In the genomic region with DNA sequence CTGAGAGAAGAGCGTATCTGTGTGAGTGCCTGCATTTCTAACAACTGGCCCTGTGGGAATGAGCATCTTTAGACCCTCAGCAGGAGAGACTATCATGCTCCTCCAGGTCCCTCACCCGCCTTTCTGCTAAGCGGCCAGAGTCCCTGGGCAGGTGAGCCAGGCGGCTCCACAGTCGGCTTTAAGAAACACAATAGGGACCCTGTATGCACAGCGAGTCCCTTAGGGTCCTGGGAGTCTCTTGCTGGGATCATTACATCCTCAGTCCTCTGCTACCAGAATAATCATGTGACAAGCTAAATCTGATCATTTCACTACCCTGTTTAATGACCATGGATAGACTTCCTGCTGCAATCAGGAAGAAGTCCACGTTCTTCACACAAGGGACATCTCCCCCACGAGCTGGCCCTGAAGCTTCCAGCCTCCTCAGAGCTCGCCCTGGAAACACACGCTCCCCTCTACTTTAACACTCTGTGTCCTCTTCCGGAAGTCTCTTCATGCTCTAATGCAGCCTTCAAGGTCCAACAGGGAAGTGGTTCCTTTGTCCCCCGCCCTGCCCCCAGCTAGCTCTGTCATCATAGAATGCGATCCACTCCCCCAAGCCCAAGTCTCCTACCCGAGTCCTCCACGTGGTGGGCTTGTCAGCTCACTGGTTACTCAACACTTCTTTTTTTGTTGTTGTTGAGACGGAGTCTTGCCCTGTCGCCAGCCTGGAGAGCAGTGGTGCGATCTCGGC, we compare ENCODE assay signal across 8 cellular contexts.
DNase-seq lines count a peak whose midpoint lies in the region; ATAC-seq and TF ChIP-seq lines count a peak whose summit lies in the region.
"Had no signal": no experiment of that assay in that cellular context is flagged by ENCODE, and none has a peak within 500 bp of the region (broad histone marks: within the 10 kb centered on the region; RNA-seq: fewer than 3 reads in every experiment).

No MANE protein-coding gene starts in this region.

- no peak for TF ChIP-seq EP300 in gastroesophageal sphincter (IDR thresholded peaks at IDR 0.05)

- H3K4me3 Mint-ChIP-seq in stimulated activated memory B cell treated with anti-CD40 and anti-IgM and Interleukin-4, amounts not matched to agents 10 μg/mL and 1 μg/mL and 100 μg/mL, for 72 hours = peak overlapping the region; percentile 39

- H3K4me1 Mint-ChIP-seq in stimulated activated memory B cell treated with anti-CD40 and anti-IgM and Interleukin-4, amounts not matched to agents 10 μg/mL and 1 μg/mL and 100 μg/mL, for 72 hours = peaks cover 65% of the 10 kb centered on the region

- 42 to 49% methylated on average over 13 to 15 of the region's 19 CpGs for WGBS in gastroesophageal sphincter (ENCODE audit: low coverage in 1 of 2), 2 donors

- peaks cover 12 to 100% (median 66%) of the 10 kb centered on the region in 3 donors for H3K4me1 ChIP-seq in gastroesophageal sphincter

- H3K27ac ChIP-seq in HL-60 (replicated peaks) = peak overlapping the region; percentile 55
- H3K27ac ChIP-seq in gastroesophageal sphincter = peak overlapping the region; percentile 11 to 94 (median 87)
- H3K27ac ChIP-seq: KMS-11 had no signal

- H3K27me3 ChIP-seq in HL-60 (ENCODE audit: insufficient read depth, poor library complexity, severe bottlenecking) (no peaks in the 10 kb centered on the region), gastroesophageal sphincter (no peaks in the 10 kb centered on the region)

- H3K27ac Mint-ChIP-seq in stimulated activated memory B cell treated with anti-CD40 and anti-IgM and Interleukin-4, amounts not matched to agents 10 μg/mL and 1 μg/mL and 100 μg/mL, for 72 hours = peak overlapping the region; percentile 68

- no peaks in the 10 kb centered on the region for H3K27me3 Mint-ChIP-seq in stimulated activated memory B cell treated with anti-CD40 and anti-IgM and Interleukin-4, amounts not matched to agents 10 μg/mL and 1 μg/mL and 100 μg/mL, for 72 hours

- H3K36me3 ChIP-seq in gastroesophageal sphincter = peaks cover 0 to 4% of the 10 kb centered on the region in 2 donors

- ATAC-seq in GM19455 (IDR thresholded peaks at IDR 0.05; ENCODE audit: unreplicated experiment) = peak; percentile 52
- peak; percentile 50 for ATAC-seq in gastroesophageal sphincter
- ATAC-seq in stimulated activated memory B cell treated with anti-CD40 and anti-IgM and Interleukin-4, amounts not matched to agents 10 μg/mL and 1 μg/mL and 100 μg/mL, for 72 hours = peak; percentile 95

- TF ChIP-seq CTCF in HL-60 (IDR thresholded peaks at IDR 0.05; ENCODE audit: insufficient read depth, low read length) (no peak), gastroesophageal sphincter (IDR thresholded peaks at IDR 0.05) (no peak)

- peak; percentile 89 to 94 for DNase-seq in HL-60 (ENCODE audit: low read depth in 1 of 2, low spot score in 1 of 2)
- DNase-seq in SHP77 treated with DMSO at 0.1 percent for 48 hours (lab: John Stamatoyannopoulos, UW) = no peak
- no peak for DNase-seq in activated CD4-positive, alpha-beta T cell treated with anti-CD3 and anti-CD28 coated beads, Interleukin-2, amount 50 U/mL, for 1 hour
- DNase-seq in islet precursor cell = no peak

- H3K4me3 ChIP-seq in HL-60 (replicated peaks; ENCODE audit: insufficient read depth, low read length) (no peak overlapping the region), gastroesophageal sphincter (no peak overlapping the region)

- no peak for TF ChIP-seq POLR2A in gastroesophageal sphincter (IDR thresholded peaks at IDR 0.05)

- H3K9me3 Mint-ChIP-seq in stimulated activated memory B cell treated with anti-CD40 and anti-IgM and Interleukin-4, amounts not matched to agents 10 μg/mL and 1 μg/mL and 100 μg/mL, for 72 hours = no peaks in the 10 kb centered on the region

- peaks cover 17% of the 10 kb centered on the region for H3K36me3 Mint-ChIP-seq in stimulated activated memory B cell treated with anti-CD40 and anti-IgM and Interleukin-4, amounts not matched to agents 10 μg/mL and 1 μg/mL and 100 μg/mL, for 72 hours

- no peaks in the 10 kb centered on the region for H3K9me3 ChIP-seq in gastroesophageal sphincter

Comparison
In these comparisons a context has a peak if more than half of its experiments do, and no peak if none do; other contexts are left out.
1. DNase-seq: peak in HL-60 (2 of 2); none in SHP77 treated with DMSO at 0.1 percent for 48 hours (single experiment), activated CD4-positive, alpha-beta T cell treated with anti-CD3 and anti-CD28 coated beads, Interleukin-2, amount 50 U/mL, for 1 hour (single experiment) and islet precursor cell (single experiment).
2. Peak in every context shown above with its lines, with median percentiles within 50 percentile points of each other: ATAC-seq.